Comparison of ENCODE assay signal across 2 cellular contexts in the genomic region with DNA sequence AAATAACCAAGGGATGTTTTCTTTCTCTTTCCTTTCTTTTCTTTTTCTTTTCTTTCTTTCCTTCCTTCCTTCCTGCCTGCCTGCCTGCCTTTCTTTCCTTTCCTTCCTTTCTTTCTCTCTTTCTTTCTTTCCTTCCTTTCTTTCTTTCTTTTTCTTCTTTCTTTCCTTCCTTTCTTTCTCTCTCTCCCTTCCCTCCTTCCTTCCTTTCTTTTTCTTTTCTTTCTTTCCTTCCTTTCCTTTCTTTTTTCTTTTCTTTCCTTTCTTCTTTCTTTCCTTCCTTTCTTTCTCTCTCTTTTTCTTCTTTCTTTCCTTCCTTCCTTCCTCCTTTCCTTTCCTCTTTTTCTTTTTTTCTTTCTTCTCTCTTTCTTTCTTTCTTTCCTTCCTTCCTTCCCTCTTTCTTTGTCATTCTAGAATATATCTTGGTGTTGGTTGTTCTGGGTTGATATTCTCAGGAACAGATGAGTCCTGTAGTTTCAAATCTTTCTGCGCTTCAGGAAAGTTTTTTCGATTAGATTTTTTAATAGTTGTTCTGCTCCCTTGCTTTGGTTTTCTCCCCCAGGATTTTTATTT.
TF ChIP-seq lines count a peak whose summit lies in the region.

No MANE protein-coding gene starts in this region.

TF ChIP-seq in HepG2, 621 proteins besides CTCF, POLR2A, EP300 and RAD21:
- TF ChIP-seq ZNF562 (CRISPR knock-in tag; IDR thresholded peaks at IDR 0.05; ENCODE audit: borderline replicate concordance) (no peak), ZNF101 (CRISPR knock-in tag; IDR thresholded peaks at IDR 0.05; ENCODE audit: borderline replicate concordance, low read depth) (no peak), SALL2 (CRISPR knock-in tag; IDR thresholded peaks at IDR 0.05) (no peak), HOXA3 (CRISPR knock-in tag; IDR thresholded peaks at IDR 0.05) (no peak), EEA1 (CRISPR knock-in tag; IDR thresholded peaks at IDR 0.05; ENCODE audit: borderline replicate concordance) (no peak), FOXA1 (IDR thresholded peaks at IDR 0.05) (0 out of 2 replicates have a peak, but pooled peaks have one; percentile 29), FOXA1 (CRISPR knock-in tag; IDR thresholded peaks at IDR 0.05) (no peak), SMAD3 (CRISPR knock-in tag; IDR thresholded peaks at IDR 0.05) (no peak), ZNF124 (CRISPR knock-in tag; IDR thresholded peaks at IDR 0.05) (no peak), SOX6 (IDR thresholded peaks at IDR 0.05) (0 out of 2 replicates have a peak, but pooled peaks have one; percentile 28), SOX6 (CRISPR knock-in tag; IDR thresholded peaks at IDR 0.05) (no peak), ATF7 (IDR thresholded peaks at IDR 0.05) (peak; percentile 12; the same call in 1 of the 2 replicates), ATF7 (CRISPR knock-in tag; IDR thresholded peaks at IDR 0.05) (no peak), ZNF510 (CRISPR knock-in tag; IDR thresholded peaks at IDR 0.05; ENCODE audit: low read depth) (no peak), ZBED4 (CRISPR knock-in tag; IDR thresholded peaks at IDR 0.05; ENCODE audit: borderline replicate concordance) (no peak)
- TF ChIP-seq, protein P1, sequence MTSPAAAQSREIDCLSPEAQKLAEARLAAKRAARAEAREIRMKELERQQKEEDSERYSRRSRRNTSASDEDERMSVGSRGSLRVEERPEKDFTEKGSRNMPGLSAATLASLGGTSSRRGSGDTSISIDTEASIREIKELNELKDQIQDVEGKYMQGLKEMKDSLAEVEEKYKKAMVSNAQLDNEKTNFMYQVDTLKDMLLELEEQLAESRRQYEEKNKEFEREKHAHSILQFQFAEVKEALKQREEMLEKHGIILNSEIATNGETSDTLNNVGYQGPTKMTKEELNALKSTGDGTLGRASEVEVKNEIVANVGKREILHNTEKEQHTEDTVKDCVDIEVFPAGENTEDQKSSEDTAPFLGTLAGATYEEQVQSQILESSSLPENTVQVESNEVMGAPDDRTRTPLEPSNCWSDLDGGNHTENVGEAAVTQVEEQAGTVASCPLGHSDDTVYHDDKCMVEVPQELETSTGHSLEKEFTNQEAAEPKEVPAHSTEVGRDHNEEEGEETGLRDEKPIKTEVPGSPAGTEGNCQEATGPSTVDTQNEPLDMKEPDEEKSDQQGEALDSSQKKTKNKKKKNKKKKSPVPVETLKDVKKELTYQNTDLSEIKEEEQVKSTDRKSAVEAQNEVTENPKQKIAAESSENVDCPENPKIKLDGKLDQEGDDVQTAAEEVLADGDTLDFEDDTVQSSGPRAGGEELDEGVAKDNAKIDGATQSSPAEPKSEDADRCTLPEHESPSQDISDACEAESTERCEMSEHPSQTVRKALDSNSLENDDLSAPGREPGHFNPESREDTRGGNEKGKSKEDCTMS (CRISPR knock-in tag; conservative IDR thresholded peaks at IDR 0.05) = no peak

TF ChIP-seq in WTC11, 78 proteins besides CTCF, POLR2A, EP300 and RAD21:
- TF ChIP-seq NR1H2 (CRISPR knock-in tag; IDR thresholded peaks at IDR 0.05) = no peak
- no peak for TF ChIP-seq ZNF416 (CRISPR knock-in tag; IDR thresholded peaks at IDR 0.05)
- peak; percentile 58; the same call in 1 of the 2 replicates for TF ChIP-seq ZNF512 (CRISPR knock-in tag; IDR thresholded peaks at IDR 0.05; ENCODE audit: borderline replicate concordance)
- no peak for TF ChIP-seq ZNF281 (CRISPR knock-in tag; IDR thresholded peaks at IDR 0.05)
- TF ChIP-seq, protein P2, sequence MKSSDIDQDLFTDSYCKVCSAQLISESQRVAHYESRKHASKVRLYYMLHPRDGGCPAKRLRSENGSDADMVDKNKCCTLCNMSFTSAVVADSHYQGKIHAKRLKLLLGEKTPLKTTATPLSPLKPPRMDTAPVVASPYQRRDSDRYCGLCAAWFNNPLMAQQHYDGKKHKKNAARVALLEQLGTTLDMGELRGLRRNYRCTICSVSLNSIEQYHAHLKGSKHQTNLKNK (CRISPR knock-in tag; IDR thresholded peaks at IDR 0.05) = no peak
- TF ChIP-seq ZNF263 (CRISPR knock-in tag; IDR thresholded peaks at IDR 0.05; ENCODE audit: low read depth) = no peak
